Comparison of ENCODE assay signal across 9 cellular contexts in the genomic region with DNA sequence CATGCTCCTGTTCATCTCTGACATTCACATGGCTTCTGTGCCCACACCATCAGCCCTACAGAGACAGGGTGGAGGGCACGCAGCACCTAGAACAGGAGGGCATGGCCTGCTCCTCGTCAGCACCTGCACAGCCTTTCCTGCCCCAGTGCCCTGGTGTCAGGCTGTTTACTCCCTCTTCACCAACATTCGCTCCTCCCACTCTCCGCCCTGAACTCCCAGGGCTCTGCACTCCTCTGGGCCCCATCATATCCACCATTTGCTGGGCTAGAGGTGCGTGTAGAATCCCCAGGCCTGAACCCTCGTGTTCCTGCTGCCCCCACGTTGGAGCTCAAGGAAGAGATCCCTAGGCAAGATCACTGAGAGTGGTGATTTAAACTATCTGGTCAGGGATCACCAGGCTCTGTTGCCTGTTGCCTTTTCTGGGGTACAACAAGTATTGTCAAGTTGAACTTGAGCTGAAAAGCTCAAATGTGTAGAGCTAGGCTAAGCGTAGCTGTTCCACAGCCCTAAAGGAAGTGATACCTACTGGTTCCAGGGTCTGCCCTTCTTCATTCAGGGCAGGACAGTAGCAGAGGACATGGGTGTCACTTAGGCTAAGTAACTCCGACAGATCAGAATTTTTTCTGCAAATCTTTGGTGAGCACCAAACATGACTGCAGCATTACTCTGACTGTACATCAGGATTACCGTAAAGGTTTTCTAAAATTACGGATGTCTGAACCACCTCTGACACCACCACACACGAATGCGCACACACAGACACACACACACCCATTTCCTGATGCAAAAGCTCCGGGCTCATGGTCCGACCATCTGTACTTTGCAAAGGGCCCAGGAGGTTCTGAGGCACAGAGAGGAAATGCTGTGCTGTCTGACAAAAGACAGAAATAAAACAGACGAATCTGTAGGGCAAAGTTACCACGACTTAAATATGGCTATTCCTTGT. TPM values are rescaled to one million over a fixed set of nuclear protein-coding genes. Genes with fewer than 3 reads are reported as not detected.
DNase-seq lines count a peak whose midpoint lies in the region; ATAC-seq and TF ChIP-seq lines count a peak whose summit lies in the region.
"Had no signal": no experiment of that assay in that cellular context is flagged by ENCODE, and none has a peak within 500 bp of the region (broad histone marks: within the 10 kb centered on the region; RNA-seq: fewer than 3 reads in every experiment).

No MANE protein-coding gene starts in this region.

- H3K27me3 Mint-ChIP-seq in nephron progenitor cell (ENCODE audit: low read depth, poor library complexity) (peaks cover 3% of the 10 kb centered on the region), osteocyte (ENCODE audit: unreplicated experiment) (no peaks in the 10 kb centered on the region)

- TF ChIP-seq POLR2A in GM15510 (IDR thresholded peaks at IDR 0.05; ENCODE audit: borderline replicate concordance, extremely low read depth, insufficient read length) = peak; percentile 32

- H3K36me3 Mint-ChIP-seq in nephron progenitor cell (ENCODE audit: low read depth) (no peaks in the 10 kb centered on the region), osteocyte (ENCODE audit: unreplicated experiment) (no peaks in the 10 kb centered on the region)

- ATAC-seq in GM21786 (IDR thresholded peaks at IDR 0.05; ENCODE audit: unreplicated experiment) = peak; percentile 44
- peak; percentile 69 to 71 for ATAC-seq in activated CD4-positive, CD25-positive, alpha-beta regulatory T cell treated with anti-CD3 and anti-CD28 coated beads, Interleukin-2, amount 50 U/mL, for 24 hours
- ATAC-seq: WTC11 had no signal

- H3K9me3 Mint-ChIP-seq in nephron progenitor cell = no peaks in the 10 kb centered on the region
- no peaks in the 10 kb centered on the region for H3K9me3 Mint-ChIP-seq in osteocyte (ENCODE audit: unreplicated experiment)
- H3K9me3 Mint-ChIP-seq: WTC11 had no signal

- H3K4me1 Mint-ChIP-seq in nephron progenitor cell (no peaks in the 10 kb centered on the region), osteocyte (ENCODE audit: unreplicated experiment) (peaks cover 22% of the 10 kb centered on the region)
- H3K4me1 Mint-ChIP-seq: WTC11 had no signal

- DNase-seq in mesenteric fat pad (ENCODE audit: low spot score) (peak; percentile 11), nephron progenitor cell (no peak), NCI-H1436 treated with DMSO at 0.1 percent for 48 hours (lab: John Stamatoyannopoulos, UW) (no peak), iPS-NIHi7 (ENCODE audit: extremely low spot score) (no peak), osteocyte (ENCODE audit: extremely low spot score, unreplicated experiment) (no peak)

- no peak for TF ChIP-seq CTCF in nephron progenitor cell (IDR thresholded peaks at IDR 0.05)
- TF ChIP-seq CTCF in osteocyte (IDR thresholded peaks at IDR 0.05) = no peak

- no peak overlapping the region for H3K27ac Mint-ChIP-seq in nephron progenitor cell
- H3K27ac Mint-ChIP-seq in osteocyte (ENCODE audit: unreplicated experiment) = no peak overlapping the region
- H3K27ac Mint-ChIP-seq: WTC11 had no signal

- H3K4me3 Mint-ChIP-seq in nephron progenitor cell (no peak overlapping the region), osteocyte (ENCODE audit: unreplicated experiment) (no peak overlapping the region)
- H3K4me3 Mint-ChIP-seq: WTC11 had no signal

RNA-seq across cellular contexts. Expression of a gene that starts 43.7 kb away (rescaled TPM):
- total RNA-seq in mesenteric fat pad = 8.9 TPM
- 34.0 and 34.5 TPM in 2 replicates for total RNA-seq in osteocyte
